In the genomic region with DNA sequence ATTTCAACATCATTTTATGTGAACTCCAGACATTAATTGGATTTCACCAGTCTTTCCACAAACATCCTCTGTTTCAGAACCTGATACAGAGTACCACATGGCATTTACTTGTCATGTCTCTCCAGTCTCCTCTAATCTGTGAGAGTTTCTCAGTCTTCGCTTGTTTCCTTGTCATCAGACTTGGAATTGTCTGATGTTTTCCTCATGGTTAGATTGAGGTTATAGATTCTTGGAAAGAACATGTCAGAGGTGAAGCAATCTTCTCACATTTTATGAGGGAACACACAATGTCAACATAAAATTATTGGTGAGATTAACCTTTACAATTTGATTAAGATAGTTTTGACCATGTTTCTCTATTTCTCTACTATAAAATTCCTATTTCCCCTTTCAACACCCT, we compare ENCODE assay signal across 32 cellular contexts.
"Had no signal": no experiment of that assay in that cellular context is flagged by ENCODE, and none has a peak within 500 bp of the region (broad histone marks: within the 10 kb centered on the region; RNA-seq: fewer than 3 reads in every experiment).

No MANE protein-coding gene starts in this region.

- H3K4me3 ChIP-seq: ascending aorta, breast epithelium, cardiac muscle cell, colonic mucosa, esophagus squamous epithelium, gastroesophageal sphincter, heart right ventricle had no signal

- DNase-seq: activated CD4-positive, alpha-beta memory T cell treated with anti-CD3 and anti-CD28 coated beads, Interleukin-2, amount 10 ng/mL, durations not matched to agents 7 days and 5 days; activated CD4-positive, alpha-beta T cell treated with anti-CD3 and anti-CD28 coated beads for 1 hour; activated CD4-positive, alpha-beta T cell treated with anti-CD3 and anti-CD28 coated beads for 4 hours; activated CD4-positive, alpha-beta T cell treated with anti-CD3 and anti-CD28 coated beads, Interleukin-2, amount 10 ng/mL, durations not matched to agents 7 days and 5 days; activated CD4-positive, alpha-beta T cell treated with anti-CD3 and anti-CD28 coated beads, Interleukin-2, amount 50 U/mL, for 4 hours; activated CD8-positive, alpha-beta memory T cell treated with anti-CD3 and anti-CD28 coated beads, Interleukin-2, amount 50 U/mL, for 48 hours; activated gamma-delta T cell; activated naive CD4-positive, alpha-beta T cell; activated naive CD4-positive, alpha-beta T cell treated with anti-CD3 and anti-CD28 coated beads, Interleukin-2, amount 10 ng/mL, durations not matched to agents 7 days and 5 days; activated naive CD8-positive, alpha-beta T cell treated with anti-CD3 and anti-CD28 coated beads, Interleukin-2, amount 10 ng/mL, durations not matched to agents 7 days and 5 days; activated T-cell treated with anti-CD3 and anti-CD28 coated beads for 4 hours; activated T-cell treated with anti-CD3 and anti-CD28 coated beads, Interleukin-2, amount 50 U/mL, for 24 hours; activated T-cell treated with anti-CD3 and anti-CD28 coated beads, Interleukin-2, amount 50 U/mL, for 72 hours; central memory CD4-positive, alpha-beta T cell; cerebellar nuclear complex; colonic mucosa; effector CD8-positive, alpha-beta T cell; esophagus squamous epithelium; foreskin melanocyte; heart right ventricle; T-helper 2 cell had no signal

- H3K9me3 ChIP-seq: ascending aorta, breast epithelium, colonic mucosa, esophagus squamous epithelium, gastroesophageal sphincter had no signal

- H3K27me3 Mint-ChIP-seq: activated CD4-positive, alpha-beta memory T cell treated with anti-CD3 and anti-CD28 coated beads, Interleukin-2, amount 10 ng/mL, durations not matched to agents 7 days and 5 days; activated CD4-positive, alpha-beta T cell treated with anti-CD3 and anti-CD28 coated beads, Interleukin-2, amount 10 ng/mL, durations not matched to agents 7 days and 5 days; activated naive CD4-positive, alpha-beta T cell treated with anti-CD3 and anti-CD28 coated beads, Interleukin-2, amount 10 ng/mL, durations not matched to agents 7 days and 5 days; activated naive CD8-positive, alpha-beta T cell treated with anti-CD3 and anti-CD28 coated beads, Interleukin-2, amount 10 ng/mL, durations not matched to agents 7 days and 5 days; activated T-cell treated with anti-CD3 and anti-CD28 coated beads, Interleukin-2, amount 50 U/mL, for 24 hours had no signal

- H3K27ac Mint-ChIP-seq: activated CD4-positive, alpha-beta memory T cell treated with anti-CD3 and anti-CD28 coated beads, Interleukin-2, amount 10 ng/mL, durations not matched to agents 7 days and 5 days; activated CD4-positive, alpha-beta T cell treated with anti-CD3 and anti-CD28 coated beads, Interleukin-2, amount 10 ng/mL, durations not matched to agents 7 days and 5 days; activated naive CD4-positive, alpha-beta T cell treated with anti-CD3 and anti-CD28 coated beads, Interleukin-2, amount 10 ng/mL, durations not matched to agents 7 days and 5 days; activated naive CD4-positive, alpha-beta T cell treated with anti-CD3 and anti-CD28 coated beads, Interleukin-2, amount 50 U/mL, for 72 hours; activated naive CD8-positive, alpha-beta T cell treated with anti-CD3 and anti-CD28 coated beads, Interleukin-2, amount 10 ng/mL, durations not matched to agents 7 days and 5 days; activated T-cell treated with anti-CD3 and anti-CD28 coated beads, Interleukin-2, amount 50 U/mL, for 24 hours; activated T-cell treated with anti-CD3 and anti-CD28 coated beads, Interleukin-2, amount 50 U/mL, for 72 hours; brain; WTC11 had no signal

- H3K4me1 Mint-ChIP-seq: activated CD4-positive, alpha-beta memory T cell treated with anti-CD3 and anti-CD28 coated beads, Interleukin-2, amount 10 ng/mL, durations not matched to agents 7 days and 5 days; activated CD4-positive, alpha-beta T cell treated with anti-CD3 and anti-CD28 coated beads, Interleukin-2, amount 10 ng/mL, durations not matched to agents 7 days and 5 days; activated naive CD4-positive, alpha-beta T cell treated with anti-CD3 and anti-CD28 coated beads, Interleukin-2, amount 10 ng/mL, durations not matched to agents 7 days and 5 days; activated naive CD8-positive, alpha-beta T cell treated with anti-CD3 and anti-CD28 coated beads, Interleukin-2, amount 10 ng/mL, durations not matched to agents 7 days and 5 days had no signal

- H3K4me3 Mint-ChIP-seq: activated CD4-positive, alpha-beta memory T cell treated with anti-CD3 and anti-CD28 coated beads, Interleukin-2, amount 10 ng/mL, durations not matched to agents 7 days and 5 days; activated CD4-positive, alpha-beta T cell treated with anti-CD3 and anti-CD28 coated beads, Interleukin-2, amount 10 ng/mL, durations not matched to agents 7 days and 5 days; activated naive CD4-positive, alpha-beta T cell treated with anti-CD3 and anti-CD28 coated beads, Interleukin-2, amount 10 ng/mL, durations not matched to agents 7 days and 5 days; activated naive CD8-positive, alpha-beta T cell treated with anti-CD3 and anti-CD28 coated beads, Interleukin-2, amount 10 ng/mL, durations not matched to agents 7 days and 5 days; activated T-cell treated with anti-CD3 and anti-CD28 coated beads, Interleukin-2, amount 50 U/mL, for 24 hours; activated T-cell treated with anti-CD3 and anti-CD28 coated beads, Interleukin-2, amount 50 U/mL, for 72 hours; brain; WTC11 had no signal

- H3K36me3 ChIP-seq: ascending aorta, breast epithelium, cardiac muscle cell, colonic mucosa, esophagus squamous epithelium, gastroesophageal sphincter, heart right ventricle had no signal

- H3K27me3 ChIP-seq: ascending aorta, breast epithelium, cardiac muscle cell, colonic mucosa, esophagus squamous epithelium, gastroesophageal sphincter, heart right ventricle had no signal

- H3K4me1 ChIP-seq: ascending aorta, breast epithelium, colonic mucosa, esophagus squamous epithelium, gastroesophageal sphincter, heart right ventricle had no signal

- H3K9me3 Mint-ChIP-seq: activated T-cell treated with anti-CD3 and anti-CD28 coated beads, Interleukin-2, amount 50 U/mL, for 72 hours had no signal

- FAIRE-seq: endometrium, endothelial cell of umbilical vein had no signal

- H3K27ac ChIP-seq: ascending aorta, breast epithelium, cardiac muscle cell, colonic mucosa, epithelial cell of prostate, esophagus squamous epithelium, gastroesophageal sphincter, heart right ventricle, VCaP had no signal

- H3K36me3 Mint-ChIP-seq: activated naive CD4-positive, alpha-beta T cell treated with anti-CD3 and anti-CD28 coated beads, Interleukin-2, amount 10 ng/mL, durations not matched to agents 7 days and 5 days; activated naive CD4-positive, alpha-beta T cell treated with anti-CD3 and anti-CD28 coated beads, Interleukin-2, amount 50 U/mL, for 72 hours; activated naive CD8-positive, alpha-beta T cell treated with anti-CD3 and anti-CD28 coated beads, Interleukin-2, amount 10 ng/mL, durations not matched to agents 7 days and 5 days; brain had no signal
